8 cellular contexts compared by ENCODE assay signal in genomic region chr4:184815046-184815877, GRCh38. TPM values are rescaled to one million over a fixed set of nuclear protein-coding genes. Genes with fewer than 3 reads are reported as not detected.
DNase-seq lines count a peak whose midpoint lies in the region; ATAC-seq, FAIRE-seq and TF ChIP-seq lines count a peak whose summit lies in the region.

No MANE protein-coding gene starts in this region.

- H3K36me3 ChIP-seq in DOHH2 (ENCODE audit: control insufficient read depth, low read length): no peaks in the 10 kb centered on the region
- peaks cover 2% of the 10 kb centered on the region for H3K36me3 ChIP-seq in bronchial epithelial cell (ENCODE audit: control insufficient read depth, insufficient read depth, low read length)
- H3K36me3 ChIP-seq in stomach: no peaks in the 10 kb centered on the region

- H3K27ac ChIP-seq in DOHH2 (ENCODE audit: low read depth, low read length) (no peak overlapping the region), stomach (peak overlapping the region; percentile 50 to 83 (median 76))

- no peaks in the 10 kb centered on the region for H3K27me3 ChIP-seq in DOHH2 (ENCODE audit: control insufficient read depth, low read length)
- H3K27me3 ChIP-seq in bronchial epithelial cell (ENCODE audit: control insufficient read depth, insufficient read depth, low read length): no peaks in the 10 kb centered on the region
- H3K27me3 ChIP-seq in stomach: no peaks in the 10 kb centered on the region

- DNase-seq in NCI-H226 (peak; percentile 83), bronchial epithelial cell (ENCODE audit: low read depth) (peak; percentile 96), left kidney (ENCODE audit: low read depth, low spot score) (peak; percentile 85), stomach (peak; percentile 92)
- DNase-seq in effector CD4-positive, alpha-beta T cell: no peak

- H3K9me2 ChIP-seq in DOHH2 (replicated peaks; ENCODE audit: control insufficient read depth, low read length): no peaks in the 10 kb centered on the region

- WGBS in stomach, 5 donors: 11 to 29% (median 22%) methylated on average over 10 to 11 of the region's 11 CpGs

- no peak for TF ChIP-seq EP300 in stomach (IDR thresholded peaks at IDR 0.05)

- 0 out of 2 replicates have a peak, but pooled peaks cover 3% of the 10 kb centered on the region for H3F3A ChIP-seq in DOHH2 (ENCODE audit: control insufficient read depth, insufficient read depth)

- TF ChIP-seq POLR2A in stomach (IDR thresholded peaks at IDR 0.05): no peak

- H4K20me1 ChIP-seq in DOHH2 (ENCODE audit: control insufficient read depth, insufficient read depth, low read depth, low read length): peaks cover 24% of the 10 kb centered on the region

- peak; percentile 83 for FAIRE-seq in bronchial epithelial cell (lab: Jason Lieb, UNC)

- H3K79me2 ChIP-seq in DOHH2 (ENCODE audit: control insufficient read depth, low read length): peaks cover 93% of the 10 kb centered on the region

- no peaks in the 10 kb centered on the region for H3K9me3 ChIP-seq in DOHH2 (ENCODE audit: control insufficient read depth, insufficient read depth, low read length)
- H3K9me3 ChIP-seq in stomach: no peaks in the 10 kb centered on the region

- H3K4me1 ChIP-seq in DOHH2 (ENCODE audit: control insufficient read depth, low read length) (peaks cover 47% of the 10 kb centered on the region), stomach (peaks cover 21 to 80% (median 49%) of the 10 kb centered on the region in 4 donors)

- intact Hi-C loops in stomach (cut with DNase I; ENCODE audit: low total_unique reads): no loop called here

- H3K4me3 ChIP-seq in DOHH2 (ENCODE audit: low read length): 0 out of 2 replicates have a peak overlapping the region, but pooled peaks have one; percentile 2
- peak overlapping the region; percentile 29 for H3K4me3 ChIP-seq in bronchial epithelial cell (ENCODE audit: low read depth, low read length)
- H3K4me3 ChIP-seq in stomach: peak overlapping the region; percentile 1 to 22 (median 10)

- H3K4me2 ChIP-seq in DOHH2 (ENCODE audit: low read length): peak overlapping the region; percentile 39

- TF ChIP-seq CTCF in DOHH2 (IDR thresholded peaks at IDR 0.05; ENCODE audit: low read depth, low read length, poor library complexity, severe bottlenecking) (no peak), bronchial epithelial cell (IDR thresholded peaks at IDR 0.05; ENCODE audit: insufficient read depth, low read length, severe bottlenecking) (no peak), stomach (IDR thresholded peaks at IDR 0.05) (no peak)

- ATAC-seq in GM19438 (IDR thresholded peaks at IDR 0.05; ENCODE audit: low read depth, unreplicated experiment): peak; percentile 66
- ATAC-seq in HG03378 (IDR thresholded peaks at IDR 0.05; ENCODE audit: unreplicated experiment): peak; percentile 88

RNA-seq across cellular contexts. Expression of gene ACSL1, which starts 10.5 kb away (rescaled TPM):
- 60.3 and 97.9 TPM in 2 replicates for total RNA-seq in bronchial epithelial cell
- 1,000 to 10,000 TPM in 1 of 5 donors, 10 to 100 TPM in 4; 47.1 to 1,170 (median 61.8) TPM for total RNA-seq in stomach
- polyA plus RNA-seq in stomach: 10 to 100 TPM; 42.8 to 48.2 (median 44.0) TPM
